ENCODE assay signal across 22 cellular contexts in the genomic region with DNA sequence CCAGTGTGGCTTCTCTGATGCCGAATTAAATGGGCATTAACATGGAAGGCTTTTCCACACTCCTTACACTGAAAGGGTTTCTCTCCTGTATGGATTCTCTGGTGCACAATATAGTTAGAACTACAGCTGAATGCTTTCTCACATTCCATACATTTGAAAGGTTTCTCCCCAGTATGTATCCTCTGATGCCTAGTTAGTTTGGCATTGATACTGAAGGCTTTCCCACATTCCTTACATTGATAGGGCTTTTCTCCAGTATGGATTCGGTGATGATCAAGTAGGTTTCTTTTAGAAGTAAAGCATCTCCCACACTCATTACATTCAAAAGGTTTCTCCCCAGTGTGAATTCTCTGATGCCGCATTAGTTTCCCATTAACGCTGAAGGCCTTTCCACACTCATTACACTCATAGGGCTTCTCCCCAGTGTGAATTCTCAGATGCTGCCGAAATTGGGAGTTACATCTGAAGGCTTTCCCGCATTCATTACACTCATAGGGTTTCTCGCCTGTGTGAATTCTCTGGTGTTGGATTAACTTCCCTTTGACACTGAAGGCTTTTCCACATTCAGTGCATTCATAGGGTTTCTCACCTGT. TPM values are rescaled to one million over a fixed set of nuclear protein-coding genes. Genes with fewer than 3 reads are reported as not detected.
A peak's percentile ranks its signal among the peaks of the same experiment; 100 is the strongest.
DNase-seq lines count a peak whose midpoint lies in the region; ATAC-seq, FAIRE-seq and TF ChIP-seq lines count a peak whose summit lies in the region.
"Had no signal": no experiment of that assay in that cellular context is flagged by ENCODE, and none has a peak within 500 bp of the region (broad histone marks: within the 10 kb centered on the region; RNA-seq: fewer than 3 reads in every experiment).

No MANE protein-coding gene starts in this region.

- TF ChIP-seq EP300 in A549 (IDR thresholded peaks at IDR 0.05), result no peak

- TF ChIP-seq CTCF in A549 (IDR thresholded peaks at IDR 0.05) (no peak), HEK293 (tag by site-specific recombination; IDR thresholded peaks at IDR 0.05) (no peak), endodermal cell (conservative IDR thresholded peaks at IDR 0.05) (no peak), nephron progenitor cell (IDR thresholded peaks at IDR 0.05) (no peak), Peyer's patch (IDR thresholded peaks at IDR 0.05) (no peak)

- H3K4me2 ChIP-seq in A549, result no peak overlapping the region

- H3K4me3 ChIP-seq in A549, result no peak overlapping the region
- no peak overlapping the region for H3K4me3 ChIP-seq in HEK293 (ENCODE audit: low read depth, low read length)
- H3K4me3 ChIP-seq in endodermal cell (ENCODE audit: low read length), result peak overlapping the region; percentile 30
- peak overlapping the region; percentile 29 for H3K4me3 ChIP-seq in rectal smooth muscle tissue (ENCODE audit: low read length)
- H3K4me3 ChIP-seq in H7 (ENCODE audit: insufficient read depth, low read depth, low read length), result no peak overlapping the region
- H3K4me3 ChIP-seq in Peyer's patch, result no peak overlapping the region

- FAIRE-seq in A549 (lab: Jason Lieb, UNC), result no peak
- FAIRE-seq: GM12892, GM18507, HepG2 had no signal

- H3K4me1 ChIP-seq in A549 (no peaks in the 10 kb centered on the region), HEK293 (ENCODE audit: control insufficient read depth, insufficient read depth, low read length) (no peaks in the 10 kb centered on the region), endodermal cell (ENCODE audit: control insufficient read depth, insufficient read depth, low read length) (no peaks in the 10 kb centered on the region), rectal smooth muscle tissue (ENCODE audit: control insufficient read depth, insufficient read depth, low read length) (no peaks in the 10 kb centered on the region), Peyer's patch (no peaks in the 10 kb centered on the region)
- H3K4me1 ChIP-seq: BE2C had no signal

- H3K4me3 Mint-ChIP-seq in endodermal cell, result no peak overlapping the region
- no peak overlapping the region for H3K4me3 Mint-ChIP-seq in nephron progenitor cell
- H3K4me3 Mint-ChIP-seq: CD8-positive, alpha-beta T cell; H9 had no signal

- WGBS in A549 (ENCODE audit: missing lambda C conversion rate), result 90% methylated on average over 7 of the region's 7 CpGs
- WGBS in endodermal cell (ENCODE audit: insufficient coverage in 1 of 2, insufficient read length in 1 of 2), 2 experiments, result 94 to 97% methylated on average over 4 to 7 of the region's 7 CpGs

- ATAC-seq in A549 (no peak), HG03571 (IDR thresholded peaks at IDR 0.05; ENCODE audit: unreplicated experiment) (no peak)
- ATAC-seq: CD8-positive, alpha-beta T cell; HepG2 had no signal

- no peak for TF ChIP-seq RAD21 in A549 (conservative IDR thresholded peaks at IDR 0.05 in 1 of 2, IDR thresholded peaks at IDR 0.05 in 1 of 2)

- H3K27me3 ChIP-seq in endodermal cell (ENCODE audit: control insufficient read depth, insufficient read depth, low read length, poor library complexity, severe bottlenecking) (no peaks in the 10 kb centered on the region), rectal smooth muscle tissue (ENCODE audit: control insufficient read depth, insufficient read depth, low read length) (no peaks in the 10 kb centered on the region), H7 (ENCODE audit: control insufficient read depth, insufficient read depth, low read length) (no peaks in the 10 kb centered on the region), Peyer's patch (no peaks in the 10 kb centered on the region)
- H3K27me3 ChIP-seq: BE2C had no signal

- CTCF ChIA-PET in A549 (lab: Yijun Ruan, JAX), result interaction anchor here (1.2 to 1.3 kb wide), 2 partner anchors 36 to 43 kb away, joined by 3 to 4 read pairs; no protein-coding TSS in a partner anchor
- CTCF ChIA-PET in HEK293 (lab: Yijun Ruan, JAX), result interaction anchor here (0.6 kb wide), 1 partner anchor 74 kb away, joined by 3 read pairs; no protein-coding TSS in a partner anchor

- H3K4me1 Mint-ChIP-seq in endodermal cell (no peaks in the 10 kb centered on the region), nephron progenitor cell (no peaks in the 10 kb centered on the region)
- H3K4me1 Mint-ChIP-seq: H9 had no signal

- H3K27ac Mint-ChIP-seq in endodermal cell, result no peak overlapping the region
- H3K27ac Mint-ChIP-seq in nephron progenitor cell, result no peak overlapping the region
- H3K27ac Mint-ChIP-seq: CD8-positive, alpha-beta T cell; H9 had no signal

- H3K9me3 ChIP-seq in A549 (peaks cover 97% of the 10 kb centered on the region), HEK293 (ENCODE audit: control insufficient read depth, insufficient read depth, low read depth, low read length) (no peaks in the 10 kb centered on the region), endodermal cell (ENCODE audit: control insufficient read depth, low read length) (peaks cover 74% of the 10 kb centered on the region), Peyer's patch (peaks cover 0 to 76% (median 24%) of the 10 kb centered on the region in 4 donors)

- H3K36me3 ChIP-seq in HEK293 (ENCODE audit: control insufficient read depth in 2 of 2, insufficient read depth in 1 of 2, low read length in 2 of 2) (peaks cover 3 to 49% of the 10 kb centered on the region in 2 experiments; a peak in 2 of 3 replicates), endodermal cell (ENCODE audit: control insufficient read depth, insufficient read depth, low read length) (peaks cover 59% of the 10 kb centered on the region), rectal smooth muscle tissue (ENCODE audit: control insufficient read depth, insufficient read depth, low read length) (peaks cover 46% of the 10 kb centered on the region), H7 (replicated peaks; ENCODE audit: control insufficient read depth, insufficient read depth, low read length) (peaks cover 15% of the 10 kb centered on the region), Peyer's patch (peaks cover 5 to 56% (median 9%) of the 10 kb centered on the region in 3 donors)

- H3K9me3 Mint-ChIP-seq in endodermal cell, result peaks cover 94% of the 10 kb centered on the region
- H3K9me3 Mint-ChIP-seq in nephron progenitor cell, result peaks cover 98% of the 10 kb centered on the region

- H3K9ac ChIP-seq in endodermal cell (ENCODE audit: extremely low read depth, low read length, poor library complexity, severe bottlenecking) (no peak overlapping the region), rectal smooth muscle tissue (ENCODE audit: low read length) (no peak overlapping the region)

- TF ChIP-seq POLR2A in A549 (IDR thresholded peaks at IDR 0.05; ENCODE audit: low read length), result no peak
- no peak for TF ChIP-seq POLR2A in Peyer's patch (IDR thresholded peaks at IDR 0.05)

- H3K36me3 Mint-ChIP-seq in endodermal cell (ENCODE audit: low read depth) (peaks cover 59% of the 10 kb centered on the region), nephron progenitor cell (ENCODE audit: low read depth) (peaks cover 80% of the 10 kb centered on the region)

- H3K27ac ChIP-seq in A549 (no peak overlapping the region), HEK293 (ENCODE audit: extremely low read depth, low read depth, low read length) (no peak overlapping the region), endodermal cell (ENCODE audit: low read depth, low read length) (no peak overlapping the region), rectal smooth muscle tissue (ENCODE audit: low read depth, low read length) (no peak overlapping the region), Peyer's patch (no peak overlapping the region)

- no peak for DNase-seq in A549 (ENCODE audit: low read depth in 1 of 2, low spot score in 1 of 2)
- DNase-seq in endodermal cell, result no peak
- DNase-seq in H7, result no peak
- no peak for DNase-seq in nephron progenitor cell
- no peak for DNase-seq in Peyer's patch
- DNase-seq: BE2C, H9, KG1, NCI-H187, NCI-H2107, NCI-H510A treated with DMSO at 0.1 percent for 48 hours, NCI-H774, Right ventricle myocardium superior had no signal

- peaks cover 5% of the 10 kb centered on the region for H3K27me3 Mint-ChIP-seq in endodermal cell (ENCODE audit: insufficient read depth)
- H3K27me3 Mint-ChIP-seq in nephron progenitor cell (ENCODE audit: low read depth, poor library complexity), result peaks cover 8% of the 10 kb centered on the region

- POLR2A ChIA-PET in A549 (lab: Yijun Ruan, JAX) (no interaction called here), HEK293 (lab: Yijun Ruan, JAX) (no interaction called here)

TF ChIP-seq in A549, 52 proteins besides CTCF, POLR2A, EP300 and RAD21 (continues in another document):
- TF ChIP-seq GATA3 (IDR thresholded peaks at IDR 0.05; ENCODE audit: borderline replicate concordance), result peak; percentile 36; the same call in 1 of the 2 replicates

RNA-seq across cellular contexts. Expression of a gene that starts 6.5 kb away (rescaled TPM):
- polyA plus RNA-seq in A549 (2011; rRNA removed), result not detected in 2 replicates
- not detected in 2 replicates for polyA plus RNA-seq in A549 (2012; cell fraction: cytosol; rRNA removed)
- not detected in 2 replicates for polyA plus RNA-seq in A549 (2012; cell fraction: nucleus; rRNA removed)
- not detected in 3 replicates for polyA plus RNA-seq in A549 (2017; fragmentation: RNase III; extraction: RNeasy Plus Mini Kit Qiagen cat#74134 plus additional on column Dnase treatment)
- not detected in 2 replicates for polyA minus RNA-seq in A549 (2011; rRNA and poly(A)+ RNA removed)
- under 1 TPM; 0.22 to 0.24 TPM for total RNA-seq in endodermal cell
- not detected for polyA plus RNA-seq in endodermal cell (2013, experiment 1 of 2)
- polyA plus RNA-seq in endodermal cell (2013, experiment 2 of 2), result not detected
- total RNA-seq in H7 (2014; rRNA removed; shearing (Covaris generic)), result not detected in 2 replicates
- not detected for total RNA-seq in Peyer's patch
- total RNA-seq: A172; CD8-positive, alpha-beta T cell; H9; HepG2; OCI-LY7; Right ventricle myocardium superior had no signal
- polyA plus RNA-seq: HepG2 had no signal

RNA-seq across cellular contexts. Expression of a gene that starts 13.7 kb away (rescaled TPM):
- polyA plus RNA-seq in A549 (2011; rRNA removed) (6.1 and 8.7 TPM in 2 replicates), A549 (2017; fragmentation: RNase III; extraction: RNeasy Plus Mini Kit Qiagen cat#74134 plus additional on column Dnase treatment) (6.2 to 7.7 TPM (median 7.1 TPM) in 3 replicates)
- polyA plus RNA-seq in A549 (2012; cell fraction: cytosol; rRNA removed), result 3.1 TPM in 2 replicates
- 3.4 and 4.9 TPM in 2 replicates for polyA plus RNA-seq in A549 (2012; cell fraction: nucleus; rRNA removed)
- polyA minus RNA-seq in A549 (2011; rRNA and poly(A)+ RNA removed), result 4.2 and 6.9 TPM in 2 replicates
- total RNA-seq in endodermal cell (10 to 100 TPM in 1 of 2 donors, 1 to 10 TPM in 1; 9.4 to 13.6 TPM), Peyer's patch (10 to 100 TPM in 2 of 4 donors, 1 to 10 TPM in 2; 4.4 to 28.9 (median 9.5) TPM)
- 11.8 TPM for polyA plus RNA-seq in endodermal cell (2013, experiment 1 of 2)
- polyA plus RNA-seq in endodermal cell (2013, experiment 2 of 2), result 10.8 TPM
- total RNA-seq in H7 (2014; rRNA removed; shearing (Covaris generic)), result 9.8 and 11.5 TPM in 2 replicates

RNA-seq across cellular contexts. Expression of a gene that starts 40.8 kb away (rescaled TPM):
- polyA plus RNA-seq in A549 (2011; rRNA removed) (3.9 and 4.4 TPM in 2 replicates), A549 (2017; fragmentation: RNase III; extraction: RNeasy Plus Mini Kit Qiagen cat#74134 plus additional on column Dnase treatment) (2.0 to 2.4 TPM (median 2.3 TPM) in 3 replicates)
- 0.67 and 0.96 TPM in 2 replicates for polyA plus RNA-seq in A549 (2012; cell fraction: cytosol; rRNA removed)
- 0.78 and 1.7 TPM in 2 replicates for polyA plus RNA-seq in A549 (2012; cell fraction: nucleus; rRNA removed)
- polyA minus RNA-seq in A549 (2011; rRNA and poly(A)+ RNA removed), result 7.1 and 9.2 TPM in 2 replicates
- total RNA-seq in endodermal cell (1 to 10 TPM; 5.8 to 8.5 TPM), Peyer's patch (10 to 100 TPM in 2 of 4 donors, 1 to 10 TPM in 2; 4.4 to 14.9 (median 10.1) TPM)
- 5.0 TPM for polyA plus RNA-seq in endodermal cell (2013, experiment 1 of 2)
- 5.3 TPM for polyA plus RNA-seq in endodermal cell (2013, experiment 2 of 2)
- 1.7 and 2.6 TPM in 2 replicates for total RNA-seq in H7 (2014; rRNA removed; shearing (Covaris generic))

Comparison
In these comparisons a context has a peak if more than half of its experiments do, and no peak if none do; other contexts are left out.
1. H3K4me3 ChIP-seq: peak in endodermal cell (single experiment) and rectal smooth muscle tissue (single experiment); none in A549 (single experiment), HEK293 (single experiment), H7 (single experiment) and Peyer's patch (0 of 4).